ENCODE assay signal across 20 cellular contexts in the genomic region with DNA sequence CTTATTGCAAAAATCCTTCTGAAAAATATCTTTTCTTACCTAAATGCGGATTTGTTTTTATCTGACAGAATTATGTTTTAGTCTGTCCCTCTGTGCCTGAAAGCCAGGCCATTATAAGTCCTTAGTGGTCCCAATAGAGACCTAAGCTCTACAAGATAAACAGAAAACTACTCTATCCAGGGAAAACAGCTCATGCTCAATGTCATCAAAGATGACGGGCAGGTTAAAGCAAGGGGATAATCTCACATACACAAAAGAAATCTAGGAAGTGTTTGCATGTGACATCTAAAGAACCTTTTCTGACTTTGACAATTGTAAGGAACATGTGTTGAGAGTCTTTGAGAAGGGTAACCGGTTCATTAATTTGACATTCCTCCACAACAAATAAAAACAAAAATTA.
DNase-seq lines count a peak whose midpoint lies in the region; ATAC-seq and TF ChIP-seq lines count a peak whose summit lies in the region.
"Had no signal": no experiment of that assay in that cellular context is flagged by ENCODE, and none has a peak within 500 bp of the region (broad histone marks: within the 10 kb centered on the region; RNA-seq: fewer than 3 reads in every experiment).

No MANE protein-coding gene starts in this region.

- H3K27me3 ChIP-seq in colonic mucosa, result no peaks in the 10 kb centered on the region
- H3K27me3 ChIP-seq in neuron (ENCODE audit: insufficient read depth, low read length), result no peaks in the 10 kb centered on the region
- H3K27me3 ChIP-seq: BE2C; BLaER1 treated with 17β-estradiol and CSF1 and Interleukin-3, amounts not matched to agents 10 nM and 100 nM had no signal

- H3K9me3 ChIP-seq in colonic mucosa (no peaks in the 10 kb centered on the region), neuron (ENCODE audit: low read length) (no peaks in the 10 kb centered on the region)
- H3K9me3 ChIP-seq: BE2C, HAP-1 had no signal

- intact Hi-C loops in Calu3 (cut with micrococcal nuclease; ENCODE audit: unreplicated experiment) (loop anchor here (2.0 kb wide), 1 partner anchor 168 kb away; no protein-coding TSS in a partner anchor), colonic mucosa (cut with DNase I) (no loop called here)

- H3K27me3 Mint-ChIP-seq in Calu3 (ENCODE audit: unreplicated experiment), result no peaks in the 10 kb centered on the region
- H3K27me3 Mint-ChIP-seq: CD4-positive, alpha-beta T cell; CD8-positive, alpha-beta memory T cell had no signal

- CTCF ChIA-PET in Calu3 (lab: Charles Lee), result interaction anchor here (1.1 to 1.3 kb wide), 2 partner anchors 11 to 215 kb away, joined by 3 to 4 read pairs; no protein-coding TSS in a partner anchor

- no peaks in the 10 kb centered on the region for H3K9me3 Mint-ChIP-seq in Calu3 (ENCODE audit: low read depth, unreplicated experiment)
- H3K9me3 Mint-ChIP-seq: CD4-positive, alpha-beta T cell; CD8-positive, alpha-beta memory T cell; HFFc6 had no signal

- H2AFZ ChIP-seq in neuron (ENCODE audit: low read depth, low read length), result peak overlapping the region; percentile 33

- H3K4me1 Mint-ChIP-seq in Calu3 (ENCODE audit: low read depth, unreplicated experiment), result peaks cover 42% of the 10 kb centered on the region
- H3K4me1 Mint-ChIP-seq: CD8-positive, alpha-beta memory T cell had no signal

- H3K4me1 ChIP-seq in colonic mucosa, result no peaks in the 10 kb centered on the region
- no peaks in the 10 kb centered on the region for H3K4me1 ChIP-seq in neuron (ENCODE audit: insufficient read depth, low read length)
- H3K4me1 ChIP-seq: BE2C, HAP-1 had no signal

- no peak for ATAC-seq in HG02763 (IDR thresholded peaks at IDR 0.05; ENCODE audit: unreplicated experiment)
- ATAC-seq: A549 had no signal

- DNase-seq in Calu3, result no peak
- DNase-seq in colonic mucosa, result no peak
- no peak for DNase-seq in superior temporal gyrus (ENCODE audit: extremely low spot score)
- DNase-seq in NCI-H1417 (lab: John Stamatoyannopoulos, UW), result no peak
- DNase-seq: 8988T; ACHN; AML-193; BE2C; CD4-positive, alpha-beta T cell; CD8-positive, alpha-beta memory T cell; DMS79 treated with DMSO at 0.1 percent for 48 hours; GF-D8; GOT3; HFFc6 had no signal

- H3K36me3 ChIP-seq in colonic mucosa, result no peaks in the 10 kb centered on the region
- no peaks in the 10 kb centered on the region for H3K36me3 ChIP-seq in neuron (ENCODE audit: insufficient read depth, low read length)
- H3K36me3 ChIP-seq: BE2C; BLaER1 treated with 17β-estradiol and CSF1 and Interleukin-3, amounts not matched to agents 10 nM and 100 nM; HAP-1 had no signal

- H3K27ac Mint-ChIP-seq in Calu3 (ENCODE audit: unreplicated experiment), result peak overlapping the region; percentile 89
- H3K27ac Mint-ChIP-seq: CD4-positive, alpha-beta T cell; CD8-positive, alpha-beta memory T cell; HFFc6 had no signal

- H3K4me3 ChIP-seq in colonic mucosa, result no peak overlapping the region
- no peak overlapping the region for H3K4me3 ChIP-seq in neuron (ENCODE audit: low read length)
- H3K4me3 ChIP-seq: A549; BLaER1 treated with 17β-estradiol and CSF1 and Interleukin-3, amounts not matched to agents 10 nM and 100 nM; HAP-1 had no signal

- H3K27ac ChIP-seq in colonic mucosa, result peak overlapping the region; percentile 81
- H3K27ac ChIP-seq: A549 had no signal

- peak overlapping the region; percentile 49 for H3K4me3 Mint-ChIP-seq in Calu3 (ENCODE audit: low read depth, unreplicated experiment)
- H3K4me3 Mint-ChIP-seq: CD14-positive monocyte; CD4-positive, alpha-beta T cell; CD8-positive, alpha-beta memory T cell; HFFc6 had no signal

- no peak overlapping the region for H3K9ac ChIP-seq in colonic mucosa (ENCODE audit: low read depth in 2 of 2, low read length in 2 of 2)
- H3K9ac ChIP-seq: BLaER1 treated with 17β-estradiol and CSF1 and Interleukin-3, amounts not matched to agents 10 nM and 100 nM had no signal

- no peak for TF ChIP-seq CTCF in Calu3 (IDR thresholded peaks at IDR 0.05; ENCODE audit: unreplicated experiment)
- TF ChIP-seq CTCF in colonic mucosa (IDR thresholded peaks at IDR 0.05), result no peak

- peaks cover 6% of the 10 kb centered on the region for H3K36me3 Mint-ChIP-seq in Calu3 (ENCODE audit: insufficient read depth, unreplicated experiment)
- H3K36me3 Mint-ChIP-seq: CD14-positive monocyte; CD8-positive, alpha-beta memory T cell had no signal

- BruUV-seq in Calu3 (replicated peaks; lab: Mats Ljungman, UMichigan), result no TSS peak
